In the genomic region with DNA sequence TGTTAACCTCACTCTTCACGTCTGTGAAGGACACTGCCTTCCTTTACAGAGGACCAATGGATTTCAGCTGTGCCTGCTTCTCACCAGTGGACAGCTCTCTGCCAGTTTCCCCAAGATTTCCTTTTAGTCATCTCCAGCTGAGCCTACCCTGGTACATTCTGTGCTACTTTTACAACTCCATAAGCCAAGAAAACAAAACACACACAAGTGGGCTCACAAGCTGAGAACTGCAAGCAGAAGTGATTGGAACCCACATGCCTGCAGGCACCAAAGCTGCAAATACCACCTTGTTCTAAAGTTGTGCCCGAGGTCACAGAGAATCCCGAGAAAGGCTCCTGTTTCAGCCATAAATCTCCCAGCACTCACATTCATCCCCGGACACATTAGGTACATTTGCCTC, we compare ENCODE assay signal across 1 cellular context.
TF ChIP-seq lines count a peak whose summit lies in the region.

No MANE protein-coding gene starts in this region.

TF ChIP-seq in GM23338, 12 proteins besides CTCF, POLR2A, EP300 and RAD21:
- no peak for TF ChIP-seq NANOG (IDR thresholded peaks at IDR 0.05; ENCODE audit: borderline replicate concordance)
- TF ChIP-seq STAT1 (IDR thresholded peaks at IDR 0.05; ENCODE audit: unreplicated experiment), result no peak
- TF ChIP-seq EZH2 (IDR thresholded peaks at IDR 0.05; ENCODE audit: low read depth, unreplicated experiment), result no peak
- TF ChIP-seq REST (IDR thresholded peaks at IDR 0.05; ENCODE audit: unreplicated experiment), result no peak
- TF ChIP-seq ZNF462 (CRISPR knock-in tag; IDR thresholded peaks at IDR 0.05), result no peak
- TF ChIP-seq JUNB (IDR thresholded peaks at IDR 0.05; ENCODE audit: unreplicated experiment), result no peak
- TF ChIP-seq ZNF331 (CRISPR knock-in tag; IDR thresholded peaks at IDR 0.05; ENCODE audit: low read depth), result no peak
- no peak for TF ChIP-seq ETS1 (IDR thresholded peaks at IDR 0.05)
- no peak for TF ChIP-seq CREB1 (CRISPR knock-in tag; IDR thresholded peaks at IDR 0.05; ENCODE audit: low read depth)
- no peak for TF ChIP-seq EZH2phosphoT487 (IDR thresholded peaks at IDR 0.05; ENCODE audit: unreplicated experiment)
- TF ChIP-seq ZNF114 (CRISPR knock-in tag; IDR thresholded peaks at IDR 0.05), result no peak
- no peak for TF ChIP-seq POLR2AphosphoS5 (IDR thresholded peaks at IDR 0.05; ENCODE audit: low read depth)
